Comparison of ENCODE assay signal across 25 cellular contexts in the genomic region with DNA sequence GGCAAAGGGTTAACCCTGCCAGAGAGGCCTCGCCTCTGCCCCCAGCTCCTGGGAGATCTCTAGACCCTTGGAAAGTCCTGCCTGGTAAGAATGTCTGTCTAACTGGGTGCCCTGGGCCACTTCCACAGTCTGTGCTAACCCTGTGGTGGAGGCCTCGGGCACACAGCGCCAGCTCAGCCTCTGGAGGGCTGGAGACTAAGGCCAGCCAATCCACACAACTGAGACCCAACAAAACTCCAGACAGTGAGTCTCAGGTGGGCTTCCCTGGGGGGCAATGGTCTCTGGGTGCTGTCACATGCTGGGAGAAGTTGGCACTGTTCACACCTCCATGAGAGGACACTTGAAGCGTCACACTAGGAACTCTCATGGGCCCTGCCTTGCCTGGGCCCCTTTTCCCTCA. TPM values are rescaled to one million over a fixed set of nuclear protein-coding genes. Genes with fewer than 3 reads are reported as not detected.
A peak's percentile ranks its signal among the peaks of the same experiment; 100 is the strongest.
DNase-seq lines count a peak whose midpoint lies in the region; ATAC-seq and TF ChIP-seq lines count a peak whose summit lies in the region.
"Had no signal": no experiment of that assay in that cellular context is flagged by ENCODE, and none has a peak within 500 bp of the region (broad histone marks: within the 10 kb centered on the region; RNA-seq: fewer than 3 reads in every experiment).

No MANE protein-coding gene starts in this region.

- H3K27ac ChIP-seq in A673 (ENCODE audit: low read depth, low read length, poor library complexity, severe bottlenecking) (peak overlapping the region; percentile 33), Peyer's patch (no peak overlapping the region), thyroid gland (no peak overlapping the region)
- H3K27ac ChIP-seq: A549, PC-9, SJCRH30, vagina, WERI-Rb-1 had no signal

- TF ChIP-seq CTCF in A673 (conservative IDR thresholded peaks at IDR 0.05; ENCODE audit: low read depth, low read length): no peak
- TF ChIP-seq CTCF in Peyer's patch (IDR thresholded peaks at IDR 0.05): no peak
- no peak for TF ChIP-seq CTCF in thyroid gland (IDR thresholded peaks at IDR 0.05)

- intact Hi-C loops in A673 (cut with micrococcal nuclease; ENCODE audit: unreplicated experiment): no loop called here
- intact Hi-C loops in posterior vena cava (cut with DNase I): no loop called here
- intact Hi-C loops in thyroid gland (cut with DNase I): no loop called here

- DNase-seq in A673 (ENCODE audit: low spot score) (no peak), Peyer's patch (peak in 2 of 3 donors; percentile 15 to 22), islet precursor cell (peak; percentile 44), posterior vena cava (ENCODE audit: low spot score) (peak; percentile 52), DMS153 treated with DMSO at 0.1 percent for 48 hours (lab: John Stamatoyannopoulos, UW; ENCODE audit: unreplicated experiment) (no peak), thyroid gland (no peak), occipital lobe (lab: John Stamatoyannopoulos, UW) (no peak)
- DNase-seq: activated CD4-positive, alpha-beta T cell treated with anti-CD3 and anti-CD28 coated beads, Interleukin-2, amount 50 U/mL, for 1 hour; activated gamma-delta T cell; activated T-cell treated with anti-CD3 and anti-CD28 coated beads, Interleukin-2, amount 50 U/mL, for 1 hour; DMS 273 treated with DMSO at 0.1 percent for 48 hours; MV-4-11; NCI-H1436 treated with DMSO at 0.1 percent for 48 hours; NCI-H345; nucleus accumbens; PC-9; SJCRH30; stimulated activated naive CD4-positive, alpha-beta T cell treated with Interleukin-2 at 50 U/mL for 16 hours; T-helper 9 cell; WERI-Rb-1 had no signal

- H3K4me3 ChIP-seq in A673 (ENCODE audit: low read depth, low read length, poor library complexity, severe bottlenecking) (no peak overlapping the region), Peyer's patch (no peak overlapping the region), thyroid gland (replicated peaks in 1 of 3) (no peak overlapping the region)
- H3K4me3 ChIP-seq: A549, GM12878, HAP-1, PC-9, SJCRH30, vagina had no signal

- H3K9me3 ChIP-seq in A673 (ENCODE audit: low read depth, low read length, poor library complexity, severe bottlenecking) (no peaks in the 10 kb centered on the region), Peyer's patch (no peaks in the 10 kb centered on the region), thyroid gland (no peaks in the 10 kb centered on the region)
- H3K9me3 ChIP-seq: A549, HAP-1, SJCRH30, vagina had no signal

- TF ChIP-seq POLR2A in Peyer's patch (IDR thresholded peaks at IDR 0.05) (no peak), thyroid gland (IDR thresholded peaks at IDR 0.05) (no peak)

- H3K4me1 ChIP-seq in A673 (ENCODE audit: insufficient read depth, low read length, poor library complexity, severe bottlenecking) (no peaks in the 10 kb centered on the region), Peyer's patch (no peaks in the 10 kb centered on the region), thyroid gland (no peaks in the 10 kb centered on the region)
- H3K4me1 ChIP-seq: A549, SJCRH30, vagina had no signal

- BruUV-seq in A673 (replicated peaks; lab: Mats Ljungman, UMichigan): no TSS peak

- WGBS in thyroid gland, 2 donors: 60 to 81% methylated on average over 3 to 4 of the region's 4 CpGs

- POLR2A ChIA-PET in A673 (lab: Charles Lee; ENCODE audit: low non-redundant PET): no interaction called here

- CTCF ChIA-PET in A673 (lab: Charles Lee): no interaction called here

- no peaks in the 10 kb centered on the region for H3K27me3 ChIP-seq in A673 (replicated peaks; ENCODE audit: insufficient read depth, low read depth, low read length, poor library complexity)
- H3K27me3 ChIP-seq in Peyer's patch: no peaks in the 10 kb centered on the region
- H3K27me3 ChIP-seq in thyroid gland: no peaks in the 10 kb centered on the region
- H3K27me3 ChIP-seq: SJCRH30, vagina had no signal

- ATAC-seq in GM18870 (IDR thresholded peaks at IDR 0.05; ENCODE audit: unreplicated experiment): no peak
- ATAC-seq: A549, GM12878 had no signal

- H3K36me3 ChIP-seq in A673 (ENCODE audit: insufficient read depth, low read length, poor library complexity, severe bottlenecking): peaks cover 88% of the 10 kb centered on the region
- H3K36me3 ChIP-seq in Peyer's patch: peaks cover 0 to 82% (median 0%) of the 10 kb centered on the region in 3 donors
- H3K36me3 ChIP-seq in thyroid gland: peaks cover 38 to 42% of the 10 kb centered on the region in 2 donors

RNA-seq across cellular contexts. Expression of a gene that starts 19.5 kb away (rescaled TPM):
- total RNA-seq in A673 (2021): 61.1 and 63.2 TPM in 2 replicates
- total RNA-seq in Peyer's patch: 10 to 100 TPM; 44.1 to 99.8 (median 67.5) TPM
- total RNA-seq in posterior vena cava: 10 to 100 TPM; 26.8 to 26.9 TPM
- 10 to 100 TPM; 51.5 to 96.8 (median 57.4) TPM for total RNA-seq in thyroid gland
- 40.7 TPM for total RNA-seq in occipital lobe

Comparison
In these comparisons a context has a peak if more than half of its experiments do, and no peak if none do; other contexts are left out.
1. DNase-seq: peak in Peyer's patch (2 of 3), islet precursor cell (single experiment) and posterior vena cava (single experiment); none in A673 (single experiment), DMS153 treated with DMSO at 0.1 percent for 48 hours (single experiment), thyroid gland (0 of 2) and occipital lobe (single experiment).